In the genomic region with DNA sequence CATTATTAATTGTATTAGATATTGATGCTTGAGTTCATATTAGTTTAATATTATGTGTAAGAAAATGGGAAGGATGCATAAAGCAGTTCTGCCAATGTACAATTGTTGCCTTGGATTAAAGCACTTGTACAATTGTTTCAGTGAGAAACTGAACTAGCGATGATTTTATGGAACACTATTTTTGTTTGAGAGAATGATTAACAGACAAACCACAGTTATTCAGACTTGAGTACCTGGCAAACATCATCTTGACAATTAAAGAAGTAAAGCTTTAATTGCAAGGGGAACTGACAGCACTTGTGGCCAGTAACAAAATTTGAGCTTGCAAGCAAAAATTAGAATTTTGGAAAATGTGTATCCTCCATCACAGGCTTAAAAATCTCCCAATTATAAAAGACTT, we compare ENCODE assay signal across 31 cellular contexts.
"Had no signal": no experiment of that assay in that cellular context is flagged by ENCODE, and none has a peak within 500 bp of the region (broad histone marks: within the 10 kb centered on the region; RNA-seq: fewer than 3 reads in every experiment).

No MANE protein-coding gene starts in this region.

- H3K4me1 ChIP-seq: ascending aorta, breast epithelium, colonic mucosa, foreskin keratinocyte, gastrocnemius medialis had no signal

- H3K4me1 Mint-ChIP-seq: activated B cell treated with CpG ODN at 0.5 μM for 24 hours; activated naive CD4-positive, alpha-beta T cell treated with anti-CD3 and anti-CD28 coated beads, Interleukin-2, amount 10 ng/mL, durations not matched to agents 7 days and 5 days; activated naive CD8-positive, alpha-beta T cell treated with anti-CD3 and anti-CD28 coated beads, Interleukin-2, amount 10 ng/mL, durations not matched to agents 7 days and 5 days; brain; T-helper 17 cell had no signal

- H3K27ac ChIP-seq: ascending aorta, breast epithelium, cardiac muscle cell, colonic mucosa, epithelial cell of prostate, foreskin keratinocyte, gastrocnemius medialis, WERI-Rb-1 had no signal

- H3K9me3 Mint-ChIP-seq: activated naive CD8-positive, alpha-beta T cell treated with anti-CD3 and anti-CD28 coated beads, Interleukin-2, amount 10 ng/mL, durations not matched to agents 7 days and 5 days; brain had no signal

- H3K9me3 ChIP-seq: ascending aorta, breast epithelium, colonic mucosa, gastrocnemius medialis had no signal

- DNase-seq: activated B cell treated with CpG ODN at 0.5 μM for 24 hours; activated CD4-positive, alpha-beta T cell treated with anti-CD3 and anti-CD28 coated beads for 48 hours; activated CD4-positive, alpha-beta T cell treated with anti-CD3 and anti-CD28 coated beads, Interleukin-2, amount 50 U/mL, for 1 hour; activated CD4-positive, alpha-beta T cell treated with anti-CD3 and anti-CD28 coated beads, Interleukin-2, amount 50 U/mL, for 48 hours; activated CD8-positive, alpha-beta memory T cell treated with anti-CD3 and anti-CD28 coated beads for 24 hours; activated CD8-positive, alpha-beta T cell treated with anti-CD3 and anti-CD28 coated beads for 36 hours; activated gamma-delta T cell; activated naive CD4-positive, alpha-beta T cell; activated naive CD4-positive, alpha-beta T cell treated with anti-CD3 and anti-CD28 coated beads, Interleukin-2, amount 10 ng/mL, durations not matched to agents 7 days and 5 days; activated naive CD8-positive, alpha-beta T cell treated with anti-CD3 and anti-CD28 coated beads, Interleukin-2, amount 10 ng/mL, durations not matched to agents 7 days and 5 days; activated T-cell treated with anti-CD3 and anti-CD28 coated beads, Interleukin-2, amount 50 U/mL, for 4 hours; central memory CD4-positive, alpha-beta T cell; cerebellar nuclear complex; colonic mucosa; effector CD8-positive, alpha-beta T cell; foreskin keratinocyte; gastrocnemius medialis; glutamatergic neuron; T-helper 1 cell; T-helper 17 cell; T1000; WERI-Rb-1 had no signal

- ATAC-seq: activated CD4-positive, CD25-positive, alpha-beta regulatory T cell treated with anti-CD3 and anti-CD28 coated beads, Interleukin-2, amount 50 U/mL, for 24 hours; activated CD8-positive, alpha-beta T cell treated with anti-CD3 and anti-CD28 coated beads for 36 hours; activated naive CD4-positive, alpha-beta T cell treated with anti-CD3 and anti-CD28 coated beads, Interleukin-2, amount 50 U/mL, for 72 hours; activated T-cell treated with anti-CD3 and anti-CD28 coated beads, Interleukin-2, amount 50 U/mL, for 4 hours; esophagus mucosa; foreskin keratinocyte; gastrocnemius medialis; T-helper 17 cell had no signal

- H3K36me3 ChIP-seq: ascending aorta, breast epithelium, cardiac muscle cell, colonic mucosa, gastrocnemius medialis, WERI-Rb-1 had no signal

- H3K4me3 Mint-ChIP-seq: activated B cell treated with CpG ODN at 0.5 μM for 24 hours; activated CD8-positive, alpha-beta T cell treated with anti-CD3 and anti-CD28 coated beads for 36 hours; activated naive CD4-positive, alpha-beta T cell treated with anti-CD3 and anti-CD28 coated beads, Interleukin-2, amount 10 ng/mL, durations not matched to agents 7 days and 5 days; activated naive CD8-positive, alpha-beta T cell treated with anti-CD3 and anti-CD28 coated beads, Interleukin-2, amount 10 ng/mL, durations not matched to agents 7 days and 5 days; activated T-cell treated with anti-CD3 and anti-CD28 coated beads, Interleukin-2, amount 50 U/mL, for 4 hours; brain; T-helper 17 cell; T-helper 2 cell treated with Interferon-gamma antibody and Interleukin-4, amounts not matched to agents 5 μg/mL and 100 μg/mL, for 36 hours had no signal

- H3K27ac Mint-ChIP-seq: activated B cell treated with CpG ODN at 0.5 μM for 24 hours; activated CD8-positive, alpha-beta T cell treated with anti-CD3 and anti-CD28 coated beads for 36 hours; activated naive CD4-positive, alpha-beta T cell treated with anti-CD3 and anti-CD28 coated beads, Interleukin-2, amount 10 ng/mL, durations not matched to agents 7 days and 5 days; activated naive CD4-positive, alpha-beta T cell treated with anti-CD3 and anti-CD28 coated beads, Interleukin-2, amount 50 U/mL, for 72 hours; activated naive CD8-positive, alpha-beta T cell treated with anti-CD3 and anti-CD28 coated beads, Interleukin-2, amount 10 ng/mL, durations not matched to agents 7 days and 5 days; brain; T-helper 17 cell; T-helper 2 cell treated with Interferon-gamma antibody and Interleukin-4, amounts not matched to agents 5 μg/mL and 100 μg/mL, for 36 hours had no signal

- H3K27me3 ChIP-seq: ascending aorta, breast epithelium, cardiac muscle cell, colonic mucosa, foreskin keratinocyte, gastrocnemius medialis had no signal

- H3K4me3 ChIP-seq: ascending aorta, breast epithelium, cardiac muscle cell, colonic mucosa, gastrocnemius medialis had no signal

- H3K36me3 Mint-ChIP-seq: activated naive CD4-positive, alpha-beta T cell treated with anti-CD3 and anti-CD28 coated beads, Interleukin-2, amount 10 ng/mL, durations not matched to agents 7 days and 5 days; activated naive CD4-positive, alpha-beta T cell treated with anti-CD3 and anti-CD28 coated beads, Interleukin-2, amount 50 U/mL, for 72 hours; activated naive CD8-positive, alpha-beta T cell treated with anti-CD3 and anti-CD28 coated beads, Interleukin-2, amount 10 ng/mL, durations not matched to agents 7 days and 5 days; brain had no signal

- H3K27me3 Mint-ChIP-seq: activated B cell treated with CpG ODN at 0.5 μM for 24 hours; activated CD8-positive, alpha-beta T cell treated with anti-CD3 and anti-CD28 coated beads for 36 hours; activated naive CD4-positive, alpha-beta T cell treated with anti-CD3 and anti-CD28 coated beads, Interleukin-2, amount 10 ng/mL, durations not matched to agents 7 days and 5 days; activated naive CD8-positive, alpha-beta T cell treated with anti-CD3 and anti-CD28 coated beads, Interleukin-2, amount 10 ng/mL, durations not matched to agents 7 days and 5 days; T-helper 17 cell had no signal
